ENCODE assay signal across 9 cellular contexts in the genomic region with DNA sequence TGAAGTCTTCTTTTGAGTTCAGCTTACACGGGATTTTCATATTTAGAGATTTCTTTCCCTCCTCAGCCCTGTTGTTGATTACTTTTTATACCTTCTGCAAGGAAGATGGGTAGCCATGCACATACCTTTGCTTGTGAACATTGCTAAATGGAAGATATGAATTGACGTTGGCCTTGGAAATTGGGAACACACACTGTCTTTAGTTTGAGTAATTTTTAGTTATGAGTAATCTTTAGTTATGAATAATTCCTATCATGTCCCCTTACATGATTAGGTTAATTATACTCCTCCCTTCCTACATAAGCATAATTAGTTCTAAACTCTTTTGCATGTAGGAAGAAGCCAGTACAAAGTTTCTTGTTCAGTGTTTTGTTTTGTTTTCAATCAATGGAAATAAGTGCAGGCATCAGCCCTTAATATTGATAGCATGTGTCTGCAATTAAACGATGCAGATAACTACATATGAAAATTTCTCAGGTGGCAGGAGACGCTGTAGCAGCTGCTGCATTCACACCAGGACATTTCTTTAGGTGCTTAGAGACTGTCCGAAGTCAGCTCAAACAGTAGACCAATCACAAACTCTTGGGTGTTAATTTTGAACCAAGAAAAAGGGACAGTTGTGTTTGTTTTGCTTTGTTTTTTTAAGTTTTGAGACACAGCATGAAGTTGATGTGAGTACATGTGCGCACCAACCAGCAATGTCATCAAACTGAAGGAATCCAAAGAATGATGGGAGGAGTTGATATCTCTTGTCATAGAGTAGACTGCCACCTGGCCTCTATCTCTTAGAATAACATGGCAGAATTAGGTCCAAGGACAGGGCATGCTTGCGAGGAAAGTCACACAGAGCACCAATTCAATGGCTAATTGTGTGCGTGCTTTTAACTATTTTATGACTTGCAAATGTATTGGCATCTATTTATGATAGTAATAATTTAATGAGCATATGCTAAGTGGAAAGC. TPM values are rescaled to one million over a fixed set of nuclear protein-coding genes. Genes with fewer than 3 reads are reported as not detected.
DNase-seq lines count a peak whose midpoint lies in the region; ATAC-seq and TF ChIP-seq lines count a peak whose summit lies in the region.
"Had no signal": no experiment of that assay in that cellular context is flagged by ENCODE, and none has a peak within 500 bp of the region (broad histone marks: within the 10 kb centered on the region; RNA-seq: fewer than 3 reads in every experiment).

No MANE protein-coding gene starts in this region.

- no peak overlapping the region for H3K4me3 ChIP-seq in AG09309 (ENCODE audit: control insufficient read depth, low read depth, low read length)

- peak; percentile 20 for TF ChIP-seq CTCF in AG09309 (IDR thresholded peaks at IDR 0.05; ENCODE audit: control insufficient read depth, insufficient read depth, low read depth, low read length, missing control alignments)

- H3K36me3 Mint-ChIP-seq in activated naive CD8-positive, alpha-beta T cell treated with anti-CD3 and anti-CD28 coated beads, Interleukin-2, amount 50 U/mL, for 24 hours (ENCODE audit: low read depth): peaks cover 21% of the 10 kb centered on the region
- peaks cover 16 to 47% (median 25%) of the 10 kb centered on the region in 3 donors for H3K36me3 Mint-ChIP-seq in immature natural killer cell

- no peaks in the 10 kb centered on the region for H3K9me3 Mint-ChIP-seq in activated naive CD8-positive, alpha-beta T cell treated with anti-CD3 and anti-CD28 coated beads, Interleukin-2, amount 50 U/mL, for 24 hours
- no peaks in the 10 kb centered on the region for H3K9me3 Mint-ChIP-seq in immature natural killer cell

- H3K4me1 Mint-ChIP-seq in activated naive CD8-positive, alpha-beta T cell treated with anti-CD3 and anti-CD28 coated beads, Interleukin-2, amount 50 U/mL, for 24 hours: peaks cover 15% of the 10 kb centered on the region
- no peaks in the 10 kb centered on the region for H3K4me1 Mint-ChIP-seq in immature natural killer cell

- peak overlapping the region; percentile 42 for H3K27ac Mint-ChIP-seq in activated naive CD8-positive, alpha-beta T cell treated with anti-CD3 and anti-CD28 coated beads, Interleukin-2, amount 50 U/mL, for 24 hours
- H3K27ac Mint-ChIP-seq in immature natural killer cell: peak overlapping the region in 4 of 6 donors; percentile 1 to 55 (median 24)

- H3K4me3 Mint-ChIP-seq in activated naive CD8-positive, alpha-beta T cell treated with anti-CD3 and anti-CD28 coated beads, Interleukin-2, amount 50 U/mL, for 24 hours: no peak overlapping the region
- H3K4me3 Mint-ChIP-seq in immature natural killer cell: no peak overlapping the region

- ATAC-seq in GM18498 (IDR thresholded peaks at IDR 0.05; ENCODE audit: unreplicated experiment) (peak; percentile 39), GM18520 (IDR thresholded peaks at IDR 0.05; ENCODE audit: unreplicated experiment) (no peak)
- ATAC-seq in activated naive CD8-positive, alpha-beta T cell treated with anti-CD3 and anti-CD28 coated beads, Interleukin-2, amount 50 U/mL, for 24 hours: peak; percentile 65

- H3K27me3 Mint-ChIP-seq in activated naive CD8-positive, alpha-beta T cell treated with anti-CD3 and anti-CD28 coated beads, Interleukin-2, amount 50 U/mL, for 24 hours: no peaks in the 10 kb centered on the region
- H3K27me3 Mint-ChIP-seq in immature natural killer cell (ENCODE audit: low read depth in 3 of 3): no peaks in the 10 kb centered on the region

- no peak for DNase-seq in AG09309 (ENCODE audit: low read depth)
- DNase-seq in activated naive CD8-positive, alpha-beta T cell treated with anti-CD3 and anti-CD28 coated beads, Interleukin-2, amount 50 U/mL, for 24 hours: no peak
- peak in 1 of 3 donors; percentile 17 for DNase-seq in immature natural killer cell
- DNase-seq in NCI-H82 (lab: John Stamatoyannopoulos, UW): no peak
- DNase-seq in HK-2 (ENCODE audit: unreplicated experiment): no peak
- no peak for DNase-seq in activated effector memory CD4-positive, alpha-beta T cell treated with anti-CD3 and anti-CD28 coated beads, Interleukin-2, amount 50 U/mL, for 16 hours
- DNase-seq: Karpas-422 had no signal

RNA-seq across cellular contexts. Expression of gene SMARCA2, which starts 51.4 kb away (rescaled TPM):
- 10 to 100 TPM; 20.1 to 41.4 (median 25.2) TPM for polyA plus RNA-seq in immature natural killer cell
